Comparison of ENCODE assay signal across 25 cellular contexts in genomic region chr16:19418200-19418599, GRCh38. TPM values are rescaled to one million over a fixed set of nuclear protein-coding genes. Genes with fewer than 3 reads are reported as not detected.
"Had no signal": no experiment of that assay in that cellular context is flagged by ENCODE, and none has a peak within 500 bp of the region (broad histone marks: within the 10 kb centered on the region; RNA-seq: fewer than 3 reads in every experiment).

No MANE protein-coding gene starts in this region.

- H3K27ac ChIP-seq: body of pancreas, esophagus muscularis mucosa, gastrocnemius medialis, neutrophil, parathyroid adenoma, thoracic aorta had no signal

- H2AFZ ChIP-seq: parathyroid adenoma had no signal

- H3K79me2 ChIP-seq: parathyroid adenoma had no signal

- H3K4me3 ChIP-seq: body of pancreas, esophagus muscularis mucosa, gastrocnemius medialis, thoracic aorta had no signal

- H3K4me1 ChIP-seq: esophagus muscularis mucosa, gastrocnemius medialis had no signal

- ATAC-seq: activated CD8-positive, alpha-beta T cell treated with anti-CD3 and anti-CD28 coated beads, Interleukin-2, amount 10 ng/mL, durations not matched to agents 7 days and 5 days; effector memory CD8-positive, alpha-beta T cell; gastrocnemius medialis; natural killer cell treated with Interleukin-12 subunit alpha and Interleukin-12 subunit beta and Interleukin-15 and Interleukin-18, amount 100 ng/mL, for 72 hours; sciatic nerve; stimulated activated naive B cell treated with anti-CD40 and anti-IgM and Interleukin-4, amounts not matched to agents 10 μg/mL and 1 μg/mL and 100 μg/mL, for 72 hours had no signal

- H3K27me3 ChIP-seq: body of pancreas had no signal

- H3K9me3 ChIP-seq: body of pancreas, esophagus muscularis mucosa, neutrophil, thoracic aorta had no signal

- H3K9me3 Mint-ChIP-seq: natural killer cell treated with Interleukin-12 subunit alpha and Interleukin-12 subunit beta and Interleukin-15 and Interleukin-18, amount 100 ng/mL, for 72 hours had no signal

- DNase-seq: activated CD4-positive, alpha-beta T cell treated with anti-CD3 and anti-CD28 coated beads for 1 hour; activated CD4-positive, alpha-beta T cell treated with anti-CD3 and anti-CD28 coated beads, Interleukin-2, amount 50 U/mL, for 1 hour; activated CD8-positive, alpha-beta T cell treated with anti-CD3 and anti-CD28 coated beads, Interleukin-2, amount 10 ng/mL, durations not matched to agents 7 days and 5 days; activated gamma-delta T cell; anterior cingulate cortex; body of pancreas; caudate nucleus; effector memory CD8-positive, alpha-beta T cell; gastrocnemius medialis; mesendoderm; stimulated activated CD4-positive, alpha-beta T cell treated with anti-CD3 and anti-CD28 coated beads, Interleukin-2, amount 100 ng/mL, for 48 hours; stimulated activated CD8-positive, alpha-beta memory T cell treated with anti-CD3 and anti-CD28 coated beads, Interleukin-4, amount 100 ng/mL, for 48 hours; stimulated activated naive B cell treated with anti-CD40 and anti-IgM and Interleukin-4, amounts not matched to agents 10 μg/mL and 1 μg/mL and 100 μg/mL, for 72 hours; T-helper 1 cell had no signal

- H3K27ac Mint-ChIP-seq: activated CD8-positive, alpha-beta T cell treated with anti-CD3 and anti-CD28 coated beads, Interleukin-2, amount 10 ng/mL, durations not matched to agents 7 days and 5 days; activated naive CD4-positive, alpha-beta T cell treated with anti-CD3 and anti-CD28 coated beads, Interleukin-2, amount 50 U/mL, for 24 hours; activated T-helper 1 cell treated with anti-CD3 and anti-CD28 coated beads, Interleukin-12 subunit alpha, Interleukin-12 subunit beta, Interleukin-2, Interleukin-4 antibody, amounts not matched to agents 30 ng/mL and 10 ng/mL and 1 ng/mL, durations not matched to agents 14 hours and 24 hours and 36 hours; effector memory CD8-positive, alpha-beta T cell; natural killer cell treated with Interleukin-12 subunit alpha and Interleukin-12 subunit beta and Interleukin-15 and Interleukin-18, amount 100 ng/mL, for 72 hours; stimulated activated naive B cell treated with anti-CD40 and anti-IgM and Interleukin-4, amounts not matched to agents 10 μg/mL and 1 μg/mL and 100 μg/mL, for 72 hours had no signal

- H3K36me3 Mint-ChIP-seq: activated naive CD4-positive, alpha-beta T cell treated with anti-CD3 and anti-CD28 coated beads, Interleukin-2, amount 50 U/mL, for 24 hours; natural killer cell treated with Interleukin-12 subunit alpha and Interleukin-12 subunit beta and Interleukin-15 and Interleukin-18, amount 100 ng/mL, for 72 hours had no signal

- H3K4me1 Mint-ChIP-seq: activated naive CD4-positive, alpha-beta T cell treated with anti-CD3 and anti-CD28 coated beads, Interleukin-2, amount 50 U/mL, for 24 hours had no signal

- FAIRE-seq: endothelial cell of umbilical vein, islet of Langerhans, TTC549 had no signal

- H3K4me3 Mint-ChIP-seq: activated CD8-positive, alpha-beta T cell treated with anti-CD3 and anti-CD28 coated beads, Interleukin-2, amount 10 ng/mL, durations not matched to agents 7 days and 5 days; activated naive CD4-positive, alpha-beta T cell treated with anti-CD3 and anti-CD28 coated beads, Interleukin-2, amount 50 U/mL, for 24 hours; activated T-helper 1 cell treated with anti-CD3 and anti-CD28 coated beads, Interleukin-12 subunit alpha, Interleukin-12 subunit beta, Interleukin-2, Interleukin-4 antibody, amounts not matched to agents 30 ng/mL and 10 ng/mL and 1 ng/mL, durations not matched to agents 14 hours and 24 hours and 36 hours; effector memory CD8-positive, alpha-beta T cell; natural killer cell treated with Interleukin-12 subunit alpha and Interleukin-12 subunit beta and Interleukin-15 and Interleukin-18, amount 100 ng/mL, for 72 hours had no signal

- H3K9ac ChIP-seq: parathyroid adenoma had no signal

- H3K36me3 ChIP-seq: esophagus muscularis mucosa, gastrocnemius medialis, neutrophil, thoracic aorta had no signal

RNA-seq across cellular contexts. Expression of gene TMC5, which starts 0.5 kb away (rescaled TPM):
- total RNA-seq: activated CD8-positive, alpha-beta T cell treated with anti-CD3 and anti-CD28 coated beads, Interleukin-2, amount 10 ng/mL, durations not matched to agents 7 days and 5 days; endothelial cell of umbilical vein; natural killer cell treated with Interleukin-12 subunit alpha and Interleukin-12 subunit beta and Interleukin-15 and Interleukin-18, amount 100 ng/mL, for 72 hours had no signal
- polyA plus RNA-seq: endothelial cell of umbilical vein had no signal
